10 cellular contexts compared by ENCODE assay signal in genomic region chr5:107469485-107469884, GRCh38.
A peak's percentile ranks its signal among the peaks of the same experiment; 100 is the strongest.
DNase-seq lines count a peak whose midpoint lies in the region; ATAC-seq, FAIRE-seq and TF ChIP-seq lines count a peak whose summit lies in the region.
"Had no signal": no experiment of that assay in that cellular context is flagged by ENCODE, and none has a peak within 500 bp of the region (broad histone marks: within the 10 kb centered on the region; RNA-seq: fewer than 3 reads in every experiment).

No MANE protein-coding gene starts in this region.

- peaks cover 0 to 60% (median 26%) of the 10 kb centered on the region in 9 donors for H3K4me1 ChIP-seq in heart right ventricle
- peaks cover 0 to 41% of the 10 kb centered on the region in 2 donors for H3K4me1 ChIP-seq in right atrium auricular region
- H3K4me1 ChIP-seq in uterus, result no peaks in the 10 kb centered on the region

- H3K27ac ChIP-seq in heart right ventricle, result peak overlapping the region in 8 of 10 donors; percentile 8 to 66 (median 50)
- H3K27ac ChIP-seq in right atrium auricular region, result peak overlapping the region; percentile 44 to 76
- no peak overlapping the region for H3K27ac ChIP-seq in uterus

- FAIRE-seq in urothelium cell line (lab: Jason Lieb, UNC), result peak; percentile 5

- no peak for TF ChIP-seq POLR2A in uterus (IDR thresholded peaks at IDR 0.05)

- H3K27me3 ChIP-seq in heart right ventricle (no peaks in the 10 kb centered on the region), right atrium auricular region (no peaks in the 10 kb centered on the region), uterus (no peaks in the 10 kb centered on the region)
- H3K27me3 ChIP-seq: BE2C had no signal

- peak in 1 of 8 donors; percentile 29 for ATAC-seq in heart right ventricle
- ATAC-seq in Right ventricle myocardium superior (ENCODE audit: poor library complexity), result no peak
- no peak for ATAC-seq in HG03039 (IDR thresholded peaks at IDR 0.05; ENCODE audit: unreplicated experiment)
- ATAC-seq in HG02852 (IDR thresholded peaks at IDR 0.05; ENCODE audit: unreplicated experiment), result no peak

- H3K36me3 ChIP-seq in heart right ventricle, result no peaks in the 10 kb centered on the region
- H3K36me3 ChIP-seq in right atrium auricular region, result no peaks in the 10 kb centered on the region
- no peaks in the 10 kb centered on the region for H3K36me3 ChIP-seq in uterus
- H3K36me3 ChIP-seq: BE2C had no signal

- intact Hi-C loops in heart right ventricle (cut with DNase I) (loop anchor here in 1 of 10 donors (10.0 kb wide), 2 partner anchors 85 to 195 kb away; no protein-coding TSS in a partner anchor), Right ventricle myocardium superior (cut with DNase I) (no loop called here), uterus (cut with DNase I; ENCODE audit: low total_unique reads) (no loop called here)

- DNase-seq in heart right ventricle (no peak), Right ventricle myocardium superior (no peak), SW 1271 (lab: John Stamatoyannopoulos, UW) (peak; percentile 92 to 99), right atrium auricular region (ENCODE audit: low spot score) (no peak), urothelium cell line (ENCODE audit: low spot score) (peak; percentile 56), uterus (no peak)
- DNase-seq: BE2C, head of caudate nucleus had no signal

- WGBS in heart right ventricle, 2 donors, result 16 to 25% methylated on average over 2 of the region's 2 CpGs

- no peaks in the 10 kb centered on the region for H3K9me3 ChIP-seq in heart right ventricle
- no peaks in the 10 kb centered on the region for H3K9me3 ChIP-seq in right atrium auricular region
- H3K9me3 ChIP-seq in uterus, result no peaks in the 10 kb centered on the region
- H3K9me3 ChIP-seq: BE2C had no signal

- H3K4me3 ChIP-seq in heart right ventricle, result no peak overlapping the region
- H3K4me3 ChIP-seq in right atrium auricular region, result no peak overlapping the region
- H3K4me3 ChIP-seq in uterus, result no peak overlapping the region

- TF ChIP-seq CTCF in heart right ventricle (IDR thresholded peaks at IDR 0.05), result no peak
- TF ChIP-seq CTCF in right atrium auricular region (IDR thresholded peaks at IDR 0.05), result no peak
- TF ChIP-seq CTCF in uterus (IDR thresholded peaks at IDR 0.05), result no peak

Comparison
In these comparisons a context has a peak if more than half of its experiments do, and no peak if none do; other contexts are left out.
1. DNase-seq: peak in SW 1271 (2 of 2) and urothelium cell line (single experiment); none in heart right ventricle (0 of 2), Right ventricle myocardium superior (single experiment), right atrium auricular region (single experiment) and uterus (0 of 2).
2. H3K27ac ChIP-seq: peak in heart right ventricle (8 of 10) and right atrium auricular region (2 of 2); none in uterus (0 of 2).